In genomic region chr12:108850854-108851573, GRCh38 we compare ENCODE assay signal across 8 cellular contexts. TPM values are rescaled to one million over a fixed set of nuclear protein-coding genes. Genes with fewer than 3 reads are reported as not detected.
DNase-seq lines count a peak whose midpoint lies in the region; TF ChIP-seq lines count a peak whose summit lies in the region.

No MANE protein-coding gene starts in this region.

- H3K9me3 ChIP-seq in mammary epithelial cell (replicated peaks; ENCODE audit: insufficient read depth, low read length): no peaks in the 10 kb centered on the region

- dilution Hi-C loops in mammary epithelial cell (cut with HindIII; ENCODE audit: low sequenced_read_pairs): no loop called here

- H3K4me3 Mint-ChIP-seq in MCF 10A (ENCODE audit: unreplicated experiment): no peak overlapping the region

- intact Hi-C loops in MCF 10A (cut with micrococcal nuclease) (loop anchor here (5.0 to 10.0 kb wide), 2 partner anchors 119 to 244 kb away; partner anchors contain the start of genes ALKBH2, CORO1C and UNG), mammary epithelial cell (cut with micrococcal nuclease) (loop anchor here (10.0 kb wide), 1 partner anchor 244 kb away; the partner anchor contains the start of genes ALKBH2 and UNG)

- POLR2A ChIA-PET in MCF 10A (lab: Yijun Ruan, JAX): interaction anchor here (0.6 to 2.8 kb wide), 6 partner anchors 13 to 289 kb away, joined by 3 to 13 read pairs (median 3); no protein-coding TSS in a partner anchor

- BruUV-seq in MCF 10A (replicated peaks; lab: Mats Ljungman, UMichigan): no TSS peak
- BruUV-seq in mammary epithelial cell (replicated peaks; lab: Mats Ljungman, UMichigan): no TSS peak

- in situ Hi-C loops in mammary epithelial cell (cut with MboI; ENCODE audit: low sequenced_read_pairs in 2 of 2) (no loop called here), brain microvascular endothelial cell (cut with HindIII; ENCODE audit: low pct_ligation_motif_present, low sequenced_read_pairs) (no loop called here)

- H3K27ac Mint-ChIP-seq in MCF 10A (ENCODE audit: low read depth, unreplicated experiment): peak overlapping the region; percentile 16

- H3K9ac ChIP-seq in mammary epithelial cell (ENCODE audit: insufficient read depth, low read length): no peak overlapping the region

- peaks cover 94% of the 10 kb centered on the region for H3K79me2 ChIP-seq in mammary epithelial cell (ENCODE audit: insufficient read depth, low read length)

- peaks cover 32% of the 10 kb centered on the region for H3K36me3 ChIP-seq in mammary epithelial cell (ENCODE audit: insufficient read depth, low read length)
- peaks cover 44% of the 10 kb centered on the region for H3K36me3 ChIP-seq in brain microvascular endothelial cell (replicated peaks)

- no peak overlapping the region for H3K27ac ChIP-seq in mammary epithelial cell (ENCODE audit: insufficient read depth, low read depth, low read length)
- H3K27ac ChIP-seq in brain microvascular endothelial cell: peak overlapping the region; percentile 98

- H3K36me3 Mint-ChIP-seq in MCF 10A (ENCODE audit: insufficient read depth, unreplicated experiment): peaks cover 45% of the 10 kb centered on the region

- WGBS in mammary epithelial cell (ENCODE audit: low coverage, missing lambda C conversion rate): 96% methylated on average over 3 of the region's 9 CpGs

- no peaks in the 10 kb centered on the region for H3K27me3 Mint-ChIP-seq in MCF 10A (ENCODE audit: insufficient read depth, unreplicated experiment)

- no peaks in the 10 kb centered on the region for H4K20me1 ChIP-seq in mammary epithelial cell (ENCODE audit: insufficient read depth, low read length)

- TF ChIP-seq CTCF in MCF 10A (IDR thresholded peaks at IDR 0.05; ENCODE audit: unreplicated experiment) (no peak), mammary epithelial cell (conservative IDR thresholded peaks at IDR 0.05 in 1 of 2, IDR thresholded peaks at IDR 0.05 in 1 of 2; ENCODE audit: extremely low read depth in 1 of 2, insufficient read depth in 1 of 2, low read depth in 1 of 2, low read length in 2 of 2) (no peak), brain microvascular endothelial cell (IDR thresholded peaks at IDR 0.05; ENCODE audit: low read depth, low read length, missing control alignments) (peak; percentile 49)

- DNase-seq in MCF 10A (ENCODE audit: unreplicated experiment) (no peak), mammary epithelial cell (no peak), HT1080 (ENCODE audit: low read depth) (peak; percentile 54), brain microvascular endothelial cell (peak; percentile 98), mucosa of gallbladder (ENCODE audit: low spot score) (peak; percentile 51), activated T-cell treated with anti-CD3 and anti-CD28 coated beads for 4 hours (no peak)
- no peak for DNase-seq in stimulated activated CD4-positive, alpha-beta T cell treated with anti-CD3 and anti-CD28 coated beads, Interleukin-4, amount 100 ng/mL, for 24 hours
- no peak for DNase-seq in stimulated activated CD4-positive, alpha-beta T cell treated with anti-CD3 and anti-CD28 coated beads, Interleukin-4, amount 100 ng/mL, for 4 hours

- H3K4me2 ChIP-seq in mammary epithelial cell (ENCODE audit: insufficient read depth, low read depth, low read length): no peak overlapping the region

- no peak overlapping the region for H3K4me3 ChIP-seq in mammary epithelial cell (replicated peaks in 1 of 3; ENCODE audit: insufficient read depth in 1 of 3, low read depth in 2 of 3, low read length in 3 of 3)
- no peak overlapping the region for H3K4me3 ChIP-seq in brain microvascular endothelial cell (ENCODE audit: low read depth, low read length)

- no peak overlapping the region for H2AFZ ChIP-seq in mammary epithelial cell (ENCODE audit: low read depth, low read length)

- peaks cover 19% of the 10 kb centered on the region for H3K4me1 Mint-ChIP-seq in MCF 10A (ENCODE audit: insufficient read depth, unreplicated experiment)

- H3K27me3 ChIP-seq in mammary epithelial cell (ENCODE audit: insufficient read depth, low read length): no peaks in the 10 kb centered on the region
- no peaks in the 10 kb centered on the region for H3K27me3 ChIP-seq in brain microvascular endothelial cell (replicated peaks)

- H3K9me3 Mint-ChIP-seq in MCF 10A (ENCODE audit: unreplicated experiment): no peaks in the 10 kb centered on the region

- H3K4me1 ChIP-seq in mammary epithelial cell (ENCODE audit: insufficient read depth, low read length): peaks cover 26% of the 10 kb centered on the region

- CTCF ChIA-PET in MCF 10A (lab: Yijun Ruan, JAX) (interaction anchor here (0.8 to 1.5 kb wide), 3 partner anchors 33 to 100 kb away, joined by 3 to 5 read pairs (median 3); no protein-coding TSS in a partner anchor), mammary epithelial cell (lab: Charles Lee; ENCODE audit: low non-redundant PET) (no interaction called here)

RNA-seq across cellular contexts. Expression of gene SSH1, which starts 6.4 kb away (rescaled TPM):
- total RNA-seq in MCF 10A (2022): 33.4 and 41.4 TPM in 2 replicates
- total RNA-seq in mammary epithelial cell: 10 to 100 TPM; 29.3 to 88.6 TPM
- polyA plus RNA-seq in mammary epithelial cell: 20.8 TPM
- polyA minus RNA-seq in mammary epithelial cell: 43.7 TPM
- total RNA-seq in HT1080 (2014; rRNA removed; shearing (Covaris generic)): 9.2 and 10.8 TPM in 2 replicates
- 11.6 and 13.7 TPM in 2 replicates for polyA plus RNA-seq in HT1080 (2015; cell fraction: cytosol; rRNA removed)
- polyA plus RNA-seq in HT1080 (2015; cell fraction: nucleus; rRNA removed): 13.8 and 19.4 TPM in 2 replicates
- total RNA-seq in mucosa of gallbladder: 60.1 TPM

RNA-seq across cellular contexts. Expression of gene DAO, which starts 28.9 kb away (rescaled TPM):
- total RNA-seq in MCF 10A (2022): not detected in 2 replicates
- total RNA-seq in mammary epithelial cell: not detected
- not detected for polyA plus RNA-seq in mammary epithelial cell
- not detected for polyA minus RNA-seq in mammary epithelial cell
- total RNA-seq in HT1080 (2014; rRNA removed; shearing (Covaris generic)): not detected in 2 replicates
- not detected in 2 replicates for polyA plus RNA-seq in HT1080 (2015; cell fraction: cytosol; rRNA removed)
- not detected in 2 replicates for polyA plus RNA-seq in HT1080 (2015; cell fraction: nucleus; rRNA removed)
- not detected for total RNA-seq in mucosa of gallbladder

Comparison
In these comparisons a context has a peak if more than half of its experiments do, and no peak if none do; other contexts are left out.
1. DNase-seq: peak in HT1080 (single experiment), brain microvascular endothelial cell (single experiment) and mucosa of gallbladder (single experiment); none in MCF 10A (single experiment), mammary epithelial cell (single experiment), stimulated activated CD4-positive, alpha-beta T cell treated with anti-CD3 and anti-CD28 coated beads, Interleukin-4, amount 100 ng/mL, for 24 hours (single experiment), activated T-cell treated with anti-CD3 and anti-CD28 coated beads for 4 hours (single experiment) and stimulated activated CD4-positive, alpha-beta T cell treated with anti-CD3 and anti-CD28 coated beads, Interleukin-4, amount 100 ng/mL, for 4 hours (0 of 2).